ENCODE assay signal across 22 cellular contexts in genomic region chr2:1621041-1621440, GRCh38.
"Had no signal": no experiment of that assay in that cellular context is flagged by ENCODE, and none has a peak within 500 bp of the region (broad histone marks: within the 10 kb centered on the region; RNA-seq: fewer than 3 reads in every experiment).

No MANE protein-coding gene starts in this region.

- DNase-seq: activated CD4-positive, alpha-beta memory T cell treated with anti-CD3 and anti-CD28 coated beads for 36 hours; activated CD4-positive, alpha-beta T cell treated with anti-CD3 and anti-CD28 coated beads for 4 hours; activated effector memory CD4-positive, alpha-beta T cell treated with Interleukin-2 at 50 U/mL for 16 hours; activated naive CD4-positive, alpha-beta T cell treated with anti-CD3 and anti-CD28 coated beads for 36 hours; activated naive CD8-positive, alpha-beta T cell treated with anti-CD3 and anti-CD28 coated beads, Interleukin-2, amount 10 ng/mL, durations not matched to agents 7 days and 5 days; activated T-cell treated with anti-CD3 and anti-CD28 coated beads, Interleukin-2, amount 50 U/mL, for 72 hours; amniotic stem cell; dermis blood vessel endothelial cell; effector CD8-positive, alpha-beta T cell; erythroblast; foreskin fibroblast; immature natural killer cell; naive thymus-derived CD4-positive, alpha-beta T cell; psoas muscle; stimulated activated CD4-positive, alpha-beta T cell treated with anti-CD3 and anti-CD28 coated beads, Interleukin-12 subunit alpha, Interleukin-12 subunit beta, amount 100 ng/mL, for 4 hours; stimulated activated CD4-positive, alpha-beta T cell treated with anti-CD3 and anti-CD28 coated beads, Interleukin-4, amount 100 ng/mL, for 4 hours; stimulated activated naive CD8-positive, alpha-beta T cell treated with anti-CD3 and anti-CD28 coated beads, Interleukin-15, Interleukin-2, amounts not matched to agents 100 U/mL and 50 U/mL, for 24 hours; T-helper 1 cell; thyroid gland had no signal

- H3K9me3 ChIP-seq: left lung, psoas muscle, right atrium auricular region, thyroid gland had no signal

- H3K36me3 Mint-ChIP-seq: activated CD4-positive, alpha-beta memory T cell treated with anti-CD3 and anti-CD28 coated beads for 36 hours; activated naive CD8-positive, alpha-beta T cell treated with anti-CD3 and anti-CD28 coated beads, Interleukin-2, amount 10 ng/mL, durations not matched to agents 7 days and 5 days; immature natural killer cell; naive thymus-derived CD4-positive, alpha-beta T cell had no signal

- ATAC-seq: activated T-cell treated with anti-CD3 and anti-CD28 coated beads, Interleukin-2, amount 50 U/mL, for 72 hours; left lung; naive thymus-derived CD4-positive, alpha-beta T cell; psoas muscle; stimulated activated naive CD8-positive, alpha-beta T cell treated with anti-CD3 and anti-CD28 coated beads, Interleukin-15, Interleukin-2, amounts not matched to agents 100 U/mL and 50 U/mL, for 24 hours had no signal

- H3K27ac Mint-ChIP-seq: activated CD4-positive, alpha-beta memory T cell treated with anti-CD3 and anti-CD28 coated beads for 36 hours; activated naive CD4-positive, alpha-beta T cell treated with anti-CD3 and anti-CD28 coated beads for 36 hours; activated naive CD8-positive, alpha-beta T cell treated with anti-CD3 and anti-CD28 coated beads, Interleukin-2, amount 10 ng/mL, durations not matched to agents 7 days and 5 days; activated T-cell treated with anti-CD3 and anti-CD28 coated beads, Interleukin-2, amount 50 U/mL, for 72 hours; immature natural killer cell had no signal

- H3K9me3 Mint-ChIP-seq: activated CD4-positive, alpha-beta memory T cell treated with anti-CD3 and anti-CD28 coated beads for 36 hours; activated naive CD4-positive, alpha-beta T cell treated with anti-CD3 and anti-CD28 coated beads for 36 hours; activated naive CD8-positive, alpha-beta T cell treated with anti-CD3 and anti-CD28 coated beads, Interleukin-2, amount 10 ng/mL, durations not matched to agents 7 days and 5 days; activated T-cell treated with anti-CD3 and anti-CD28 coated beads, Interleukin-2, amount 50 U/mL, for 72 hours; immature natural killer cell had no signal

- H3K36me3 ChIP-seq: left lung, right atrium auricular region, thyroid gland had no signal

- H3K4me3 Mint-ChIP-seq: activated CD4-positive, alpha-beta memory T cell treated with anti-CD3 and anti-CD28 coated beads for 36 hours; activated naive CD4-positive, alpha-beta T cell treated with anti-CD3 and anti-CD28 coated beads for 36 hours; activated naive CD8-positive, alpha-beta T cell treated with anti-CD3 and anti-CD28 coated beads, Interleukin-2, amount 10 ng/mL, durations not matched to agents 7 days and 5 days; activated T-cell treated with anti-CD3 and anti-CD28 coated beads, Interleukin-2, amount 50 U/mL, for 72 hours; immature natural killer cell; naive thymus-derived CD4-positive, alpha-beta T cell; neural crest cell had no signal

- H3K27ac ChIP-seq: left lung, psoas muscle, right atrium auricular region, thyroid gland had no signal

- H3K4me1 Mint-ChIP-seq: activated naive CD8-positive, alpha-beta T cell treated with anti-CD3 and anti-CD28 coated beads, Interleukin-2, amount 10 ng/mL, durations not matched to agents 7 days and 5 days; immature natural killer cell had no signal

- H3K4me1 ChIP-seq: psoas muscle had no signal

- H3K4me3 ChIP-seq: left lung, psoas muscle, right atrium auricular region, thyroid gland had no signal

- H3K27me3 ChIP-seq: left lung, right atrium auricular region, thyroid gland had no signal
